ENCODE assay signal across 15 cellular contexts in the genomic region with DNA sequence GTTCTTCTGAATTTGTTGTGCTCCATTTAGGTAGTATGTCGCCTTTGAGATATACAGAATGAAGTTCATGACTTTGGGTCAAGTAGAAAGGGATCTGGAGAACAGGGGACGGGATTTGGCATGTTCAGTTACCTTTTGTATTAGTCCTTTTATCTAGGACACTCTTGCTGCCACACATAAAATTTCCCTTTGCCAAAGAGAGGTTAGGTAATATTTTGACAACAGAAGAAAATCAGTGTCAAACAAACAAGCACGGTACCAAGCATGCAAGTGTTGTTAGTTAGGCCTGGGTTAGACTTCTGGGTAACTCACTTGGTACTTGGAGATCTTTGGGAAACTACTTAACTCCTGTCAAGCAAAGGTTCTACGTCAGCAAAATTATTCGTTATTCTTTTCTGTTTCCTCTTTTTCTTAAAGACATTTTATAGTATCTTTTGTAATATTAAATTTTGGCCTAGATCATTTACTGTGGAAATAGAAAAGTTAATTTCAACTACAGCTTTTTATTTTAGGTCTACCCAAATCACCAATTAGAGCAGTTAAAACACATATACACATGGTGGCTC.
"Had no signal": no experiment of that assay in that cellular context is flagged by ENCODE, and none has a peak within 500 bp of the region (broad histone marks: within the 10 kb centered on the region; RNA-seq: fewer than 3 reads in every experiment).

No MANE protein-coding gene starts in this region.

- H3K36me3 Mint-ChIP-seq: activated CD8-positive, alpha-beta memory T cell treated with anti-CD3 and anti-CD28 coated beads, Interleukin-2, amount 10 ng/mL, durations not matched to agents 7 days and 5 days; activated naive CD8-positive, alpha-beta T cell had no signal

- H3K27ac Mint-ChIP-seq: activated B cell treated with CpG ODN at 0.5 μM for 24 hours; activated CD4-positive, alpha-beta memory T cell treated with anti-CD3 and anti-CD28 coated beads, Interleukin-2, amount 10 ng/mL, durations not matched to agents 7 days and 5 days; activated CD8-positive, alpha-beta memory T cell treated with anti-CD3 and anti-CD28 coated beads, Interleukin-2, amount 10 ng/mL, durations not matched to agents 7 days and 5 days; activated naive CD8-positive, alpha-beta T cell; natural killer cell treated with Interleukin-12 subunit alpha and Interleukin-12 subunit beta and Interleukin-15 and Interleukin-18, amount 100 ng/mL, for 72 hours; T-helper 2 cell treated with Interferon-gamma antibody and Interleukin-4, amounts not matched to agents 5 μg/mL and 100 μg/mL, for 36 hours had no signal

- H3K27ac ChIP-seq: body of pancreas, foreskin keratinocyte had no signal

- H3K36me3 ChIP-seq: transverse colon had no signal

- H3K4me1 Mint-ChIP-seq: activated CD4-positive, alpha-beta memory T cell treated with anti-CD3 and anti-CD28 coated beads, Interleukin-2, amount 10 ng/mL, durations not matched to agents 7 days and 5 days; activated CD8-positive, alpha-beta memory T cell treated with anti-CD3 and anti-CD28 coated beads, Interleukin-2, amount 10 ng/mL, durations not matched to agents 7 days and 5 days had no signal

- ATAC-seq: activated CD8-positive, alpha-beta memory T cell treated with anti-CD3 and anti-CD28 coated beads, Interleukin-2, amount 10 ng/mL, durations not matched to agents 7 days and 5 days; body of pancreas; foreskin keratinocyte; natural killer cell treated with Interleukin-12 subunit alpha and Interleukin-12 subunit beta and Interleukin-15 and Interleukin-18, amount 100 ng/mL, for 72 hours had no signal

- H3K27me3 ChIP-seq: body of pancreas, dorsolateral prefrontal cortex, foreskin keratinocyte, transverse colon had no signal

- DNase-seq: activated B cell treated with CpG ODN at 0.5 μM for 24 hours; activated CD4-positive, alpha-beta memory T cell treated with anti-CD3 and anti-CD28 coated beads, Interleukin-2, amount 10 ng/mL, durations not matched to agents 7 days and 5 days; activated CD4-positive, alpha-beta T cell treated with anti-CD3 and anti-CD28 coated beads for 48 hours; activated CD8-positive, alpha-beta memory T cell treated with anti-CD3 and anti-CD28 coated beads, Interleukin-2, amount 10 ng/mL, durations not matched to agents 7 days and 5 days; body of pancreas; central memory CD4-positive, alpha-beta T cell; dorsolateral prefrontal cortex; kidney; SK-N-SH; stimulated activated naive CD4-positive, alpha-beta T cell; transverse colon had no signal

- H3K27me3 Mint-ChIP-seq: activated B cell treated with CpG ODN at 0.5 μM for 24 hours; activated CD4-positive, alpha-beta memory T cell treated with anti-CD3 and anti-CD28 coated beads, Interleukin-2, amount 10 ng/mL, durations not matched to agents 7 days and 5 days; activated CD8-positive, alpha-beta memory T cell treated with anti-CD3 and anti-CD28 coated beads, Interleukin-2, amount 10 ng/mL, durations not matched to agents 7 days and 5 days; activated naive CD8-positive, alpha-beta T cell; natural killer cell treated with Interleukin-12 subunit alpha and Interleukin-12 subunit beta and Interleukin-15 and Interleukin-18, amount 100 ng/mL, for 72 hours had no signal

- H3K4me3 ChIP-seq: body of pancreas, dorsolateral prefrontal cortex, transverse colon had no signal

- H3K4me3 Mint-ChIP-seq: activated B cell treated with CpG ODN at 0.5 μM for 24 hours; activated CD4-positive, alpha-beta memory T cell treated with anti-CD3 and anti-CD28 coated beads, Interleukin-2, amount 10 ng/mL, durations not matched to agents 7 days and 5 days; activated CD8-positive, alpha-beta memory T cell treated with anti-CD3 and anti-CD28 coated beads, Interleukin-2, amount 10 ng/mL, durations not matched to agents 7 days and 5 days; activated naive CD8-positive, alpha-beta T cell; natural killer cell treated with Interleukin-12 subunit alpha and Interleukin-12 subunit beta and Interleukin-15 and Interleukin-18, amount 100 ng/mL, for 72 hours; T-helper 2 cell treated with Interferon-gamma antibody and Interleukin-4, amounts not matched to agents 5 μg/mL and 100 μg/mL, for 36 hours had no signal

- H3K9me3 ChIP-seq: body of pancreas, SK-N-SH, transverse colon had no signal
